ENCODE assay signal across 12 cellular contexts in genomic region chr12:27226319-27226984, GRCh38. TPM values are rescaled to one million over a fixed set of nuclear protein-coding genes. Genes with fewer than 3 reads are reported as not detected.
DNase-seq lines count a peak whose midpoint lies in the region; TF ChIP-seq lines count a peak whose summit lies in the region.
"Had no signal": no experiment of that assay in that cellular context is flagged by ENCODE, and none has a peak within 500 bp of the region (broad histone marks: within the 10 kb centered on the region; RNA-seq: fewer than 3 reads in every experiment).

No MANE protein-coding gene starts in this region.

- H3K36me3 Mint-ChIP-seq in activated CD4-positive, alpha-beta T cell treated with anti-CD3 and anti-CD28 coated beads, Interleukin-2, amount 10 ng/mL, durations not matched to agents 24 days and 14 days (ENCODE audit: low read depth), result no peaks in the 10 kb centered on the region

- H3K27me3 ChIP-seq in spleen (replicated peaks in 1 of 7), result no peaks in the 10 kb centered on the region
- H3K27me3 ChIP-seq: testis had no signal

- DNase-seq in DMS153 (lab: John Stamatoyannopoulos, UW), result peak; percentile 26
- no peak for DNase-seq in DMS153 treated with DMSO at 0.1 percent for 48 hours (lab: John Stamatoyannopoulos, UW; ENCODE audit: unreplicated experiment)
- peak in 5 of 61 donors; percentile 1 to 12 (median 8) for DNase-seq in caudate nucleus (lab: John Stamatoyannopoulos, UW)
- peak; percentile 54 for DNase-seq in left kidney (ENCODE audit: low read depth, low spot score)
- no peak for DNase-seq in spleen
- DNase-seq in RKO (ENCODE audit: low spot score), result no peak
- no peak for DNase-seq in activated CD4-positive, alpha-beta T cell treated with anti-CD3 and anti-CD28 coated beads, Interleukin-2, amount 10 ng/mL, durations not matched to agents 24 days and 14 days
- DNase-seq in activated naive CD4-positive, alpha-beta T cell treated with anti-CD3 and anti-CD28 coated beads, Interleukin-2, amount 50 U/mL, for 16 hours, result no peak
- DNase-seq: activated CD8-positive, alpha-beta T cell treated with anti-CD3 and anti-CD28 coated beads for 36 hours; amniotic stem cell; NCI-H2081 treated with DMSO at 0.1 percent for 48 hours; testis had no signal

- 55 to 79% (median 71%) methylated on average over 5 of the region's 5 CpGs for WGBS in spleen, 5 donors

- no peak for TF ChIP-seq CTCF in spleen (IDR thresholded peaks at IDR 0.05 in 8 of 11, conservative IDR thresholded peaks at IDR 0.05 in 3 of 11)

- TF ChIP-seq POLR2A in spleen (IDR thresholded peaks at IDR 0.05), result no peak

- intact Hi-C loops in spleen (cut with DNase I; ENCODE audit: low total_unique reads), result no loop called here
- intact Hi-C loops in activated CD4-positive, alpha-beta T cell treated with anti-CD3 and anti-CD28 coated beads, Interleukin-2, amount 10 ng/mL, durations not matched to agents 24 days and 14 days (cut with micrococcal nuclease), result no loop called here

- peaks cover 14% of the 10 kb centered on the region for H3K9me3 Mint-ChIP-seq in activated CD4-positive, alpha-beta T cell treated with anti-CD3 and anti-CD28 coated beads, Interleukin-2, amount 10 ng/mL, durations not matched to agents 24 days and 14 days
- H3K9me3 Mint-ChIP-seq: activated CD8-positive, alpha-beta T cell treated with anti-CD3 and anti-CD28 coated beads for 36 hours had no signal

- no peak overlapping the region for H3K4me3 ChIP-seq in spleen
- H3K4me3 ChIP-seq: testis had no signal

- H3K4me1 Mint-ChIP-seq in activated CD4-positive, alpha-beta T cell treated with anti-CD3 and anti-CD28 coated beads, Interleukin-2, amount 10 ng/mL, durations not matched to agents 24 days and 14 days, result peaks cover under 1% of the 10 kb centered on the region

- no peaks in the 10 kb centered on the region for H3K9me3 ChIP-seq in spleen
- H3K9me3 ChIP-seq: testis had no signal

- no peak overlapping the region for H3K4me3 Mint-ChIP-seq in activated CD4-positive, alpha-beta T cell treated with anti-CD3 and anti-CD28 coated beads, Interleukin-2, amount 10 ng/mL, durations not matched to agents 24 days and 14 days
- H3K4me3 Mint-ChIP-seq: activated CD8-positive, alpha-beta T cell treated with anti-CD3 and anti-CD28 coated beads for 36 hours had no signal

- H3K27me3 Mint-ChIP-seq in activated CD4-positive, alpha-beta T cell treated with anti-CD3 and anti-CD28 coated beads, Interleukin-2, amount 10 ng/mL, durations not matched to agents 24 days and 14 days, result peaks cover 6% of the 10 kb centered on the region

- H3K4me1 ChIP-seq in spleen, result peaks cover 0 to 30% (median 10%) of the 10 kb centered on the region in 6 donors

- no peak overlapping the region for H3K27ac Mint-ChIP-seq in activated CD4-positive, alpha-beta T cell treated with anti-CD3 and anti-CD28 coated beads, Interleukin-2, amount 10 ng/mL, durations not matched to agents 24 days and 14 days
- H3K27ac Mint-ChIP-seq: activated CD8-positive, alpha-beta T cell treated with anti-CD3 and anti-CD28 coated beads for 36 hours had no signal

- H3K27ac ChIP-seq in caudate nucleus (ENCODE audit: low read depth, low read length) (peak overlapping the region; percentile 2), spleen (peak overlapping the region in 5 of 8 donors; percentile 15 to 51 (median 33))

- no peaks in the 10 kb centered on the region for H3K36me3 ChIP-seq in spleen

RNA-seq across cellular contexts. Expression of gene STK38L, which starts 17.6 kb away (rescaled TPM):
- 10 to 100 TPM; 22.0 to 39.8 (median 26.9) TPM for total RNA-seq in spleen
- 1 to 10 TPM; 6.4 to 7.9 (median 6.8) TPM for polyA plus RNA-seq in spleen
- 22.8 and 23.0 TPM in 2 replicates for total RNA-seq in activated CD4-positive, alpha-beta T cell treated with anti-CD3 and anti-CD28 coated beads, Interleukin-2, amount 10 ng/mL, durations not matched to agents 24 days and 14 days

Comparison
In these comparisons a context has a peak if more than half of its experiments do, and no peak if none do; other contexts are left out.
1. DNase-seq: peak in DMS153 (single experiment) and left kidney (single experiment); none in DMS153 treated with DMSO at 0.1 percent for 48 hours (single experiment), spleen (single experiment), RKO (single experiment), activated CD4-positive, alpha-beta T cell treated with anti-CD3 and anti-CD28 coated beads, Interleukin-2, amount 10 ng/mL, durations not matched to agents 24 days and 14 days (single experiment) and activated naive CD4-positive, alpha-beta T cell treated with anti-CD3 and anti-CD28 coated beads, Interleukin-2, amount 50 U/mL, for 16 hours (single experiment).